In the genomic region with DNA sequence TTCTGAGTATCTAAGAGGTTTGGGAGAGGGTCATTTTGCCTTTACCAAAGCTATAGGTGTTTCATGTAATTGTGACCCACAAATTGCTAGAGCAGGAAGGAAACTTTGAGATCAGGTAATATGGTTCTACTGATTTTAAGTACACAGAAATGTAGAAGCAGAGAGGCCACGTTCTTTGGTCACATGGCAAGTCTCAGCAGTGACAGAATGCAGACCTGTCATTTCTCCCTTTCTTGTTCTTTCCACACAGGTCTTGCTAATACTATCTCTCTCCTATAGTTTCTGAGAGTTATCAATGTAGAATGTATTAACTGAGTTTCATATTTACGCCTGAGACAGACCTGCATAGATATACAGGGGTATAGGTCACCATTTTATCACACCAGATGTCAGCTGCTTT, we compare ENCODE assay signal across 17 cellular contexts. TPM values are rescaled to one million over a fixed set of nuclear protein-coding genes. Genes with fewer than 3 reads are reported as not detected.
A peak's percentile ranks its signal among the peaks of the same experiment; 100 is the strongest.
DNase-seq lines count a peak whose midpoint lies in the region; ATAC-seq, FAIRE-seq and TF ChIP-seq lines count a peak whose summit lies in the region.
"Had no signal": no experiment of that assay in that cellular context is flagged by ENCODE, and none has a peak within 500 bp of the region (broad histone marks: within the 10 kb centered on the region; RNA-seq: fewer than 3 reads in every experiment).

No MANE protein-coding gene starts in this region.

- no peak overlapping the region for H2BK20ac ChIP-seq in H9 (ENCODE audit: low read depth, low read length, poor library complexity, severe bottlenecking)

- no peak overlapping the region for H3K23ac ChIP-seq in H9 (ENCODE audit: insufficient read length, low read depth, low read length)

- intact Hi-C loops in transverse colon (cut with DNase I; ENCODE audit: low total_unique reads) (no loop called here), dorsolateral prefrontal cortex (cut with DNase I) (no loop called here), posterior cingulate gyrus (cut with DNase I) (no loop called here)

- DNase-seq in H9 (no peak), astrocyte (ENCODE audit: low read depth) (no peak), transverse colon (no peak), NCI-H774 (lab: John Stamatoyannopoulos, UW) (no peak), dorsolateral prefrontal cortex (no peak), posterior cingulate gyrus (no peak)
- DNase-seq: NCI-H1436 treated with DMSO at 0.1 percent for 48 hours, NCI-H524 had no signal

- TF ChIP-seq CTCF in H9 (conservative IDR thresholded peaks at IDR 0.05) (no peak), astrocyte (IDR thresholded peaks at IDR 0.05; ENCODE audit: insufficient read depth, low read depth, low read length) (no peak), transverse colon (IDR thresholded peaks at IDR 0.05) (no peak), dorsolateral prefrontal cortex (IDR thresholded peaks at IDR 0.05 in 54 of 56, conservative IDR thresholded peaks at IDR 0.05 in 2 of 56; ENCODE audit: low read depth in 1 of 56, partially characterized antibody in 56 of 56) (no peak)

- H3K79me2 ChIP-seq in H9 (ENCODE audit: insufficient read depth, low read length), result no peaks in the 10 kb centered on the region
- no peaks in the 10 kb centered on the region for H3K79me2 ChIP-seq in astrocyte (ENCODE audit: insufficient read depth, low read length)

- H3K27ac ChIP-seq in H9 (ENCODE audit: insufficient read length, low read depth, low read length) (no peak overlapping the region), astrocyte (ENCODE audit: low read depth, low read length) (peak overlapping the region; percentile 57), iPS-20b (ENCODE audit: low read length) (no peak overlapping the region), transverse colon (peak overlapping the region; percentile 72 to 88 (median 80)), dorsolateral prefrontal cortex (no peak overlapping the region)
- H3K27ac ChIP-seq: BLaER1, KMS-11 had no signal

- H2BK15ac ChIP-seq in H9 (ENCODE audit: low read depth, low read length), result no peak overlapping the region

- H2BK120ac ChIP-seq in H9 (ENCODE audit: low read depth, low read length, poor library complexity, severe bottlenecking), result no peak overlapping the region

- H3K27me3 Mint-ChIP-seq in H9 (ENCODE audit: low read depth) (no peaks in the 10 kb centered on the region), astrocyte (ENCODE audit: low read depth, unreplicated experiment) (no peaks in the 10 kb centered on the region)

- H3K18ac ChIP-seq in H9 (ENCODE audit: insufficient read length, low read depth, low read length), result no peak overlapping the region

- no peak for TF ChIP-seq EP300 in transverse colon (IDR thresholded peaks at IDR 0.05; ENCODE audit: low read depth)

- H2BK12ac ChIP-seq in H9 (ENCODE audit: insufficient read length, low read depth, low read length), result no peak overlapping the region

- no peaks in the 10 kb centered on the region for H3K79me1 ChIP-seq in H9 (ENCODE audit: insufficient read depth, low read depth, low read length, poor library complexity, severe bottlenecking)

- no peaks in the 10 kb centered on the region for H4K20me1 ChIP-seq in H9 (ENCODE audit: control insufficient read depth, insufficient read depth, insufficient read length)
- no peaks in the 10 kb centered on the region for H4K20me1 ChIP-seq in astrocyte (ENCODE audit: insufficient read depth, low read length)
- H4K20me1 ChIP-seq: BLaER1 had no signal

- H4K91ac ChIP-seq in H9 (ENCODE audit: insufficient read length, low read depth, low read length), result no peak overlapping the region

- no peak overlapping the region for H3K4ac ChIP-seq in H9 (ENCODE audit: low read depth, low read length)

- no peaks in the 10 kb centered on the region for H3K23me2 ChIP-seq in H9 (ENCODE audit: insufficient read length, low read depth, low read length, poor library complexity, severe bottlenecking)

- H3K27ac Mint-ChIP-seq in H9 (peak overlapping the region in 2 of 3 experiments; percentile 8 to 93; a peak in 3 of 7 replicates), astrocyte (ENCODE audit: unreplicated experiment) (peak overlapping the region; percentile 6)
- H3K27ac Mint-ChIP-seq: activated T-helper 1 cell treated with anti-CD3 and anti-CD28 coated beads, Interleukin-12 subunit alpha, Interleukin-12 subunit beta, Interleukin-2, Interleukin-4 antibody, amounts not matched to agents 30 ng/mL and 10 ng/mL and 1 ng/mL, durations not matched to agents 14 hours and 24 hours and 36 hours; dendritic cell treated with granulocyte-macrophage colony-stimulating factor and Interleukin-4, amounts not matched to agents 40 ng/mL and 50 ng/mL, for 4 days; T-helper 2 cell treated with Interferon-gamma antibody and Interleukin-4, amounts not matched to agents 5 μg/mL and 100 μg/mL, for 36 hours; type B pancreatic cell had no signal

- H4K5ac ChIP-seq in H9 (ENCODE audit: insufficient read length, low read depth, low read length), result no peak overlapping the region

- whole genome bisulfite sequencing in H9 (ENCODE audit: extremely low coverage, insufficient read length, low lambda C conversion rate), result no CpG with 5 or more reads among the region's 2 CpGs
- WGBS in transverse colon (ENCODE audit: low coverage in 1 of 2), 2 donors, result 44 to 61% methylated on average over 1 to 2 of the region's 2 CpGs

- H3K9me3 Mint-ChIP-seq in H9, result peaks cover 0 to 2% of the 10 kb centered on the region in 2 experiments; a peak in 1 of 5 replicates
- peaks cover 2% of the 10 kb centered on the region for H3K9me3 Mint-ChIP-seq in astrocyte (ENCODE audit: unreplicated experiment)
- H3K9me3 Mint-ChIP-seq: activated T-helper 1 cell treated with anti-CD3 and anti-CD28 coated beads, Interleukin-12 subunit alpha, Interleukin-12 subunit beta, Interleukin-2, Interleukin-4 antibody, amounts not matched to agents 30 ng/mL and 10 ng/mL and 1 ng/mL, durations not matched to agents 14 hours and 24 hours and 36 hours; dendritic cell treated with granulocyte-macrophage colony-stimulating factor and Interleukin-4, amounts not matched to agents 40 ng/mL and 50 ng/mL, for 4 days; T-helper 2 cell treated with Interferon-gamma antibody and Interleukin-4, amounts not matched to agents 5 μg/mL and 100 μg/mL, for 36 hours; type B pancreatic cell had no signal

- H3K36me3 ChIP-seq in astrocyte (ENCODE audit: insufficient read depth, low read length) (no peaks in the 10 kb centered on the region), iPS-20b (ENCODE audit: insufficient read depth, low read depth, low read length) (no peaks in the 10 kb centered on the region), transverse colon (no peaks in the 10 kb centered on the region)
- H3K36me3 ChIP-seq: BLaER1 had no signal

- H2BK5ac ChIP-seq in H9 (ENCODE audit: insufficient read length, low read length), result no peak overlapping the region

- H3K9me3 ChIP-seq in H9 (ENCODE audit: control insufficient read depth, low read depth, low read length) (no peaks in the 10 kb centered on the region), astrocyte (ENCODE audit: insufficient read depth, low read depth, low read length) (no peaks in the 10 kb centered on the region), iPS-20b (ENCODE audit: insufficient read depth, low read depth, low read length) (no peaks in the 10 kb centered on the region), transverse colon (no peaks in the 10 kb centered on the region)
- H3K9me3 ChIP-seq: BLaER1 had no signal

- H3K4me1 Mint-ChIP-seq in H9 (peaks cover 58 to 77% of the 10 kb centered on the region in 2 experiments), astrocyte (ENCODE audit: low read depth, unreplicated experiment) (peaks cover 43% of the 10 kb centered on the region)

- FAIRE-seq in astrocyte (lab: Jason Lieb, UNC), result no peak

- no peak overlapping the region for H2AK5ac ChIP-seq in H9 (ENCODE audit: insufficient read length, low read length)

- H3K4me2 ChIP-seq in H9 (ENCODE audit: insufficient read depth, insufficient read length, low read length) (no peak overlapping the region), astrocyte (ENCODE audit: low read length) (peak overlapping the region; percentile 60)
- H3K4me2 ChIP-seq: BLaER1, KMS-11 had no signal

- H3K9ac ChIP-seq in H9 (ENCODE audit: extremely low read depth, insufficient read length, low read length) (no peak overlapping the region), astrocyte (ENCODE audit: low read length) (no peak overlapping the region), iPS-20b (ENCODE audit: low read depth, low read length) (peak overlapping the region; percentile 1; the same call in 1 of the 2 replicates)
- H3K9ac ChIP-seq: BLaER1, KMS-11 had no signal

- no peak overlapping the region for H3T11ph ChIP-seq in H9 (ENCODE audit: low read length)

- no peak overlapping the region for H2AFZ ChIP-seq in H9 (ENCODE audit: low read length)
- H2AFZ ChIP-seq in astrocyte (ENCODE audit: low read depth, low read length), result no peak overlapping the region

- in situ Hi-C loops in transverse colon (cut with MboI; ENCODE audit: low pct_ligation_motif_present in 1 of 4, low pct_unique_long_range_greater_than_20kb in 1 of 4, low sequenced_read_pairs in 3 of 4), result no loop called here

- H3K36me3 Mint-ChIP-seq in H9 (ENCODE audit: insufficient read depth in 1 of 3, low read depth in 3 of 3) (peaks cover 0 to 14% (median 0%) of the 10 kb centered on the region in 3 experiments; a peak in 3 of 7 replicates), astrocyte (ENCODE audit: low read depth, unreplicated experiment) (no peaks in the 10 kb centered on the region)
- H3K36me3 Mint-ChIP-seq: type B pancreatic cell had no signal

- H4K8ac ChIP-seq in H9 (replicated peaks; ENCODE audit: insufficient read length, low read depth, low read length), result no peak overlapping the region

- no peak overlapping the region for H3K4me3 Mint-ChIP-seq in H9
- no peak overlapping the region for H3K4me3 Mint-ChIP-seq in astrocyte (ENCODE audit: unreplicated experiment)
- H3K4me3 Mint-ChIP-seq: activated T-helper 1 cell treated with anti-CD3 and anti-CD28 coated beads, Interleukin-12 subunit alpha, Interleukin-12 subunit beta, Interleukin-2, Interleukin-4 antibody, amounts not matched to agents 30 ng/mL and 10 ng/mL and 1 ng/mL, durations not matched to agents 14 hours and 24 hours and 36 hours; dendritic cell treated with granulocyte-macrophage colony-stimulating factor and Interleukin-4, amounts not matched to agents 40 ng/mL and 50 ng/mL, for 4 days; T-helper 2 cell treated with Interferon-gamma antibody and Interleukin-4, amounts not matched to agents 5 μg/mL and 100 μg/mL, for 36 hours; type B pancreatic cell had no signal

- no peak overlapping the region for H3K14ac ChIP-seq in H9 (ENCODE audit: insufficient read depth, low read length)

- H3K56ac ChIP-seq in H9 (ENCODE audit: insufficient read length, low read depth, low read length), result no peak overlapping the region

- H3K27me3 ChIP-seq in H9 (ENCODE audit: insufficient read depth, low read length), result no peaks in the 10 kb centered on the region
- no peaks in the 10 kb centered on the region for H3K27me3 ChIP-seq in astrocyte (ENCODE audit: insufficient read depth, low read length)
- no peaks in the 10 kb centered on the region for H3K27me3 ChIP-seq in iPS-20b (ENCODE audit: insufficient read depth, low read length)
- H3K27me3 ChIP-seq in transverse colon, result peaks cover 4% of the 10 kb centered on the region
- no peaks in the 10 kb centered on the region for H3K27me3 ChIP-seq in dorsolateral prefrontal cortex
- H3K27me3 ChIP-seq: BLaER1 had no signal

- H3K4me1 ChIP-seq in H9 (ENCODE audit: insufficient read depth, low read length) (peaks cover 20% of the 10 kb centered on the region), astrocyte (ENCODE audit: insufficient read depth, low read length) (peaks cover 12% of the 10 kb centered on the region), iPS-20b (ENCODE audit: insufficient read depth, low read length) (peaks cover 53% of the 10 kb centered on the region), transverse colon (peaks cover 0 to 23% (median 6%) of the 10 kb centered on the region in 4 donors)

- ATAC-seq in GM18873 (IDR thresholded peaks at IDR 0.05; ENCODE audit: low FRiP score, unreplicated experiment), result no peak

- no peak for TF ChIP-seq POLR2A in transverse colon (IDR thresholded peaks at IDR 0.05)

- H3K4me3 ChIP-seq in astrocyte (ENCODE audit: insufficient read depth, low read depth, low read length) (no peak overlapping the region), iPS-20b (ENCODE audit: low read length) (peak overlapping the region; percentile 6; the same call in 1 of the 2 replicates), transverse colon (no peak overlapping the region), dorsolateral prefrontal cortex (no peak overlapping the region)
- H3K4me3 ChIP-seq: BLaER1 had no signal

RNA-seq across cellular contexts. Expression of gene RTP1, which starts 10.9 kb away (rescaled TPM):
- total RNA-seq in H9 (2021), result 6.6 and 7.5 TPM in 2 replicates
- total RNA-seq in astrocyte, result not detected in 2 replicates
- not detected for total RNA-seq in transverse colon
- 1 to 10 TPM in 116 of 120 experiments, under 1 TPM in 4; 0.49 to 6.9 (median 2.6) TPM for total RNA-seq in dorsolateral prefrontal cortex
- total RNA-seq: activated T-helper 1 cell treated with anti-CD3 and anti-CD28 coated beads, Interleukin-12 subunit alpha, Interleukin-12 subunit beta, Interleukin-2, Interleukin-4 antibody, amounts not matched to agents 30 ng/mL and 10 ng/mL and 1 ng/mL, durations not matched to agents 14 hours and 24 hours and 36 hours; lung microvascular endothelial cell had no signal

RNA-seq across cellular contexts. Expression of gene RPL39L, which starts 47.1 kb away (rescaled TPM):
- 70.8 and 71.7 TPM in 2 replicates for total RNA-seq in H9 (2021)
- total RNA-seq in astrocyte, result 6.5 and 7.6 TPM in 2 replicates
- 1 to 10 TPM in 3 of 4 donors, not detected in 1; 2.2 to 5.6 (median 2.4) TPM for total RNA-seq in transverse colon
- 1 to 10 TPM; 1.7 to 9.9 (median 5.1) TPM for total RNA-seq in dorsolateral prefrontal cortex

Comparison
In these comparisons a context has a peak if more than half of its experiments do, and no peak if none do; other contexts are left out.
1. H3K27ac ChIP-seq: peak in astrocyte (single experiment) and transverse colon (4 of 4); none in H9 (single experiment), iPS-20b (single experiment) and dorsolateral prefrontal cortex (0 of 59).